Comparison of ENCODE assay signal across 25 cellular contexts in genomic region chr1:101389547-101389929, GRCh38.
DNase-seq lines count a peak whose midpoint lies in the region; ATAC-seq, FAIRE-seq and TF ChIP-seq lines count a peak whose summit lies in the region.
"Had no signal": no experiment of that assay in that cellular context is flagged by ENCODE, and none has a peak within 500 bp of the region (broad histone marks: within the 10 kb centered on the region; RNA-seq: fewer than 3 reads in every experiment).

No MANE protein-coding gene starts in this region.

- H3K4me3 ChIP-seq in GM12865 (ENCODE audit: low read depth, low read length) (peak overlapping the region; percentile 4; the same call in 1 of the 2 replicates), GM12878 (no peak overlapping the region), HepG2 (replicated peaks in 1 of 3; ENCODE audit: insufficient read depth in 1 of 3, low read depth in 2 of 3, low read length in 3 of 3) (no peak overlapping the region), prostate gland (no peak overlapping the region)
- H3K4me3 ChIP-seq: breast epithelium, lung, right lobe of liver had no signal

- SMC1A ChIA-PET in GM12878 (lab: Charles Lee; ENCODE audit: uncharacterized antibody, unreplicated experiment): interaction anchor here (0.9 to 33.8 kb wide), 16 partner anchors 10 to 101 kb away, joined by 3 to 618 read pairs (median 6); no protein-coding TSS in a partner anchor

- ATAC-seq in GM19035 (IDR thresholded peaks at IDR 0.05; ENCODE audit: unreplicated experiment) (peak; percentile 3), HG03432 (IDR thresholded peaks at IDR 0.05; ENCODE audit: unreplicated experiment) (peak; percentile 3), GM12878 (peak; percentile 15), HepG2 (no peak)
- ATAC-seq: right lobe of liver had no signal

- RAD21 ChIA-PET in GM12878 (lab: Charles Lee; ENCODE audit: unreplicated experiment): interaction anchor here (0.7 to 9.0 kb wide), 14 partner anchors 8 to 142 kb away, joined by 3 to 225 read pairs (median 11); no protein-coding TSS in a partner anchor

- H4K20me1 ChIP-seq in GM12878 (ENCODE audit: control insufficient read depth, insufficient read depth) (no peaks in the 10 kb centered on the region), HepG2 (ENCODE audit: insufficient read depth, low read length) (no peaks in the 10 kb centered on the region)

- no peaks in the 10 kb centered on the region for H3K79me2 ChIP-seq in GM12878 (ENCODE audit: control insufficient read depth, insufficient read depth, low read length)
- no peaks in the 10 kb centered on the region for H3K79me2 ChIP-seq in HepG2 (ENCODE audit: insufficient read depth, low read length)

- H3K9me3 ChIP-seq in GM12878 (replicated peaks; ENCODE audit: control insufficient read depth, insufficient read depth, low read length) (peaks cover 25% of the 10 kb centered on the region), HepG2 (ENCODE audit: low read length) (no peaks in the 10 kb centered on the region), prostate gland (no peaks in the 10 kb centered on the region)
- H3K9me3 ChIP-seq: breast epithelium, right lobe of liver had no signal

- H3K9ac ChIP-seq in GM12878 (ENCODE audit: control insufficient read depth, insufficient read depth, low read length): peak overlapping the region; percentile 38
- H3K9ac ChIP-seq in HepG2 (ENCODE audit: insufficient read depth, low read depth, low read length): no peak overlapping the region

- in situ Hi-C loops in GM12878 (cut with MboI): loop anchor here (25.0 kb wide), 1 partner anchor 1627 kb away; the partner anchor contains the start of gene FRRS1
- in situ Hi-C loops in HepG2 (cut with HindIII; ENCODE audit: extremely low pct_ligation_motif_present, low pct_unique_long_range_greater_than_20kb): no loop called here

- H3K4me1 ChIP-seq in GM12878 (ENCODE audit: control insufficient read depth, insufficient read depth, low read length) (peaks cover 34% of the 10 kb centered on the region), HepG2 (ENCODE audit: insufficient read depth, low read length) (no peaks in the 10 kb centered on the region), prostate gland (replicated peaks) (no peaks in the 10 kb centered on the region)
- H3K4me1 ChIP-seq: breast epithelium, right lobe of liver had no signal

- no peak for TF ChIP-seq POLR2A in GM12878 (IDR thresholded peaks at IDR 0.05; ENCODE audit: low read depth, low read length)
- TF ChIP-seq POLR2A in HepG2 (IDR thresholded peaks at IDR 0.05; ENCODE audit: insufficient read depth in 1 of 2, low read depth in 2 of 2, low read length in 2 of 2): no peak
- TF ChIP-seq POLR2A in prostate gland (IDR thresholded peaks at IDR 0.05): no peak

- H2AFZ ChIP-seq in GM12878 (ENCODE audit: control insufficient read depth, low read depth, low read length) (no peak overlapping the region), HepG2 (ENCODE audit: low read length) (no peak overlapping the region)

- no peaks in the 10 kb centered on the region for H3K27me3 ChIP-seq in GM12878 (replicated peaks in 1 of 2; ENCODE audit: control insufficient read depth in 2 of 2, insufficient read depth in 2 of 2, low read length in 1 of 2)
- H3K27me3 ChIP-seq in HepG2 (ENCODE audit: control insufficient read depth in 1 of 2, insufficient read depth in 2 of 2, low read length in 2 of 2): no peaks in the 10 kb centered on the region
- no peaks in the 10 kb centered on the region for H3K27me3 ChIP-seq in prostate gland (replicated peaks; ENCODE audit: insufficient read depth)
- H3K27me3 ChIP-seq: breast epithelium, right lobe of liver had no signal

- 0% methylated on average over 2 of the region's 2 CpGs for WGBS in GM12878 (ENCODE audit: insufficient coverage, insufficient replicate concordance, low lambda C conversion rate, missing lambda C conversion rate)
- 3% methylated on average over 2 of the region's 2 CpGs for WGBS in HepG2 (ENCODE audit: low lambda C conversion rate)
- WGBS in prostate gland: 49% methylated on average over 2 of the region's 2 CpGs

- CTCF ChIA-PET in GM12878 (lab: Yijun Ruan, JAX): interaction anchor here (1.0 to 3.9 kb wide), 12 partner anchors 10 to 151 kb away, joined by 3 to 71 read pairs (median 8); no protein-coding TSS in a partner anchor
- CTCF ChIA-PET in HepG2 (lab: Yijun Ruan, JAX; ENCODE audit: low intra/inter-chr PET ratio, low total read pairs): no interaction called here

- intact Hi-C loops in GM12878 (cut with micrococcal nuclease; ENCODE audit: unreplicated experiment) (loop anchor here (1.0 kb wide), 4 partner anchors 18 to 80 kb away; no protein-coding TSS in a partner anchor), HepG2 (cut with micrococcal nuclease; ENCODE audit: unreplicated experiment) (no loop called here), prostate gland (cut with DNase I) (no loop called here)

- no peak for DNase-seq in GM12865 (ENCODE audit: low read depth)
- DNase-seq in GM12878 (ENCODE audit: low read depth, low spot score): no peak
- DNase-seq in HepG2 (ENCODE audit: low spot score): no peak
- no peak for DNase-seq in prostate gland (ENCODE audit: low spot score)
- DNase-seq in NCI-H146 (lab: John Stamatoyannopoulos, UW): no peak
- DNase-seq in NCI-H2081 (lab: John Stamatoyannopoulos, UW): no peak
- DNase-seq: activated CD4-positive, alpha-beta T cell treated with anti-CD3 and anti-CD28 coated beads, Interleukin-2, amount 50 U/mL, for 1 hour; activated naive CD4-positive, alpha-beta T cell; amniotic stem cell; effector CD8-positive, alpha-beta T cell; Kasumi-1; NCI-H1694; NCI-H526; posterior cingulate gyrus; right lobe of liver; RPMI8226; stimulated activated CD4-positive, alpha-beta T cell treated with anti-CD3 and anti-CD28 coated beads, Interleukin-4, amount 100 ng/mL, for 4 hours; trophoblast cell had no signal

- POLR2A ChIA-PET in GM12878 (lab: Charles Lee): interaction anchor here (1.2 to 8.5 kb wide), 8 partner anchors 10 to 80 kb away, joined by 5 to 143 read pairs (median 18); no protein-coding TSS in a partner anchor
- POLR2A ChIA-PET in HepG2 (lab: Yijun Ruan, JAX): no interaction called here

- H3K4me2 ChIP-seq in GM12878 (ENCODE audit: control insufficient read depth, insufficient read depth) (no peak overlapping the region), HepG2 (ENCODE audit: low read depth, low read length) (no peak overlapping the region)

- TF ChIP-seq EP300 in GM12878 (IDR thresholded peaks at IDR 0.05; ENCODE audit: borderline replicate concordance in 1 of 2, control insufficient read depth in 1 of 2, low read depth in 2 of 2, low read length in 2 of 2) (no peak), HepG2 (IDR thresholded peaks at IDR 0.05; ENCODE audit: low read depth in 2 of 2, low read length in 2 of 2) (no peak), HepG2 (CRISPR knock-in tag; IDR thresholded peaks at IDR 0.05; ENCODE audit: borderline replicate concordance) (no peak)

- TF ChIP-seq RAD21 in GM12878 (IDR thresholded peaks at IDR 0.05; ENCODE audit: insufficient read depth, low read depth, low read length) (no peak), HepG2 (CRISPR knock-in tag; IDR thresholded peaks at IDR 0.05) (no peak)

- TF ChIP-seq CTCF in GM12865 (IDR thresholded peaks at IDR 0.05; ENCODE audit: insufficient read depth, low read depth, low read length, missing control alignments) (no peak), GM12878 (IDR thresholded peaks at IDR 0.05 in 2 of 3, conservative IDR thresholded peaks at IDR 0.05 in 1 of 3; ENCODE audit: control insufficient read depth in 2 of 3, extremely low read depth in 1 of 3, insufficient read depth in 1 of 3, low read depth in 3 of 3, low read length in 3 of 3) (no peak), HepG2 (CRISPR knock-in tag; IDR thresholded peaks at IDR 0.05) (no peak), prostate gland (IDR thresholded peaks at IDR 0.05) (no peak)

- H3K27ac ChIP-seq in GM12878 (ENCODE audit: control insufficient read depth, insufficient read depth): peak overlapping the region; percentile 96
- no peak overlapping the region for H3K27ac ChIP-seq in HepG2 (ENCODE audit: extremely low read length, insufficient read depth, low read length)
- no peak overlapping the region for H3K27ac ChIP-seq in prostate gland
- H3K27ac ChIP-seq: breast epithelium, right lobe of liver had no signal

- H3K36me3 ChIP-seq in GM12878 (ENCODE audit: control insufficient read depth in 2 of 2, insufficient read depth in 2 of 2, low read length in 1 of 2) (no peaks in the 10 kb centered on the region; a peak in 2 of 4 replicates), HepG2 (replicated peaks in 1 of 2; ENCODE audit: control insufficient read depth in 1 of 2, insufficient read depth in 2 of 2, low read length in 2 of 2) (no peaks in the 10 kb centered on the region), prostate gland (no peaks in the 10 kb centered on the region)
- H3K36me3 ChIP-seq: breast epithelium, right lobe of liver had no signal

- BruUV-seq in GM12878 (replicated peaks; lab: Mats Ljungman, UMichigan) (TSS peak; percentile 81), HepG2 (replicated peaks; lab: Mats Ljungman, UMichigan) (no TSS peak)

- no peak for FAIRE-seq in GM12878 (lab: Jason Lieb, UNC)
- no peak for FAIRE-seq in HepG2 (lab: Jason Lieb, UNC)
- FAIRE-seq: colon, D721Med, HTR-8/SVneo had no signal

TF ChIP-seq in GM12878, 131 proteins besides CTCF, POLR2A, EP300 and RAD21 (continues in another document):
- no peak for TF ChIP-seq TCF3 (IDR thresholded peaks at IDR 0.05; ENCODE audit: borderline replicate concordance, insufficient read depth, low read depth, low read length)
- no peak for TF ChIP-seq FOXM1 (IDR thresholded peaks at IDR 0.05; ENCODE audit: low read depth, low read length)
- TF ChIP-seq RCOR1 (conservative IDR thresholded peaks at IDR 0.05; ENCODE audit: low read depth, low read length): no peak
- TF ChIP-seq TCF12 (IDR thresholded peaks at IDR 0.05; ENCODE audit: low read depth, low read length): no peak
- no peak for TF ChIP-seq EED (IDR thresholded peaks at IDR 0.05; ENCODE audit: low read depth)
- no peak for TF ChIP-seq EGR1 (IDR thresholded peaks at IDR 0.05; ENCODE audit: borderline replicate concordance in 1 of 2, low read depth in 2 of 2, low read length in 2 of 2)
- no peak for TF ChIP-seq DPF2 (IDR thresholded peaks at IDR 0.05)
- no peak for TF ChIP-seq CBX3 (IDR thresholded peaks at IDR 0.05; ENCODE audit: borderline replicate concordance, low read depth)

TF ChIP-seq in HepG2, 621 proteins besides CTCF, POLR2A, EP300 and RAD21 (continues in another document):
- TF ChIP-seq DNMT1 (CRISPR knock-in tag; IDR thresholded peaks at IDR 0.05) (no peak), HDAC2 (CRISPR knock-in tag; IDR thresholded peaks at IDR 0.05) (no peak), PHF8 (CRISPR knock-in tag; IDR thresholded peaks at IDR 0.05) (no peak), ONECUT2 (CRISPR knock-in tag; IDR thresholded peaks at IDR 0.05) (no peak)
